19 cellular contexts compared by ENCODE assay signal in genomic region chr5:142820447-142820846, GRCh38. TPM values are rescaled to one million over a fixed set of nuclear protein-coding genes. Genes with fewer than 3 reads are reported as not detected.
DNase-seq lines count a peak whose midpoint lies in the region; ATAC-seq, FAIRE-seq and TF ChIP-seq lines count a peak whose summit lies in the region.
"Had no signal": no experiment of that assay in that cellular context is flagged by ENCODE, and none has a peak within 500 bp of the region (broad histone marks: within the 10 kb centered on the region; RNA-seq: fewer than 3 reads in every experiment).

No MANE protein-coding gene starts in this region.

- no TSS peak for BruUV-seq in PC-3 (replicated peaks; lab: Mats Ljungman, UMichigan)

- ATAC-seq in PC-3 (no peak), pancreas (no peak), HG03045 (IDR thresholded peaks at IDR 0.05; ENCODE audit: unreplicated experiment) (no peak)

- peak overlapping the region; percentile 65; the same call in 1 of the 2 replicates for H3K9ac ChIP-seq in PC-3 (ENCODE audit: low read length)
- H3K9ac ChIP-seq: BLaER1 had no signal

- 77% methylated on average over 5 of the region's 5 CpGs for WGBS in hepatocyte (ENCODE audit: low lambda C conversion rate, missing lambda C conversion rate)
- 96 to 97% methylated on average over 5 of the region's 5 CpGs for WGBS in pancreas, 2 donors

- H3K79me2 ChIP-seq in PC-3 (ENCODE audit: low read length) (peaks cover 59% of the 10 kb centered on the region), hepatocyte (peaks cover 33% of the 10 kb centered on the region)

- peak; percentile 5 for FAIRE-seq in pancreas (lab: Jason Lieb, UNC)

- TF ChIP-seq CTCF in PC-3 (conservative IDR thresholded peaks at IDR 0.05; ENCODE audit: low read depth, low read length) (no peak), hepatocyte (IDR thresholded peaks at IDR 0.05; ENCODE audit: poor library complexity) (no peak), pancreas (IDR thresholded peaks at IDR 0.05) (no peak), uterus (IDR thresholded peaks at IDR 0.05) (no peak)

- H3K36me3 ChIP-seq in PC-3 (ENCODE audit: low read depth, low read length): no peaks in the 10 kb centered on the region
- H3K36me3 ChIP-seq in hepatocyte (replicated peaks; ENCODE audit: insufficient read depth, low read depth): no peaks in the 10 kb centered on the region
- no peaks in the 10 kb centered on the region for H3K36me3 ChIP-seq in pancreas
- H3K36me3 ChIP-seq in uterus: no peaks in the 10 kb centered on the region
- H3K36me3 ChIP-seq: BLaER1, MG63, SJSA1 had no signal

- intact Hi-C loops in PC-3 (cut with micrococcal nuclease) (loop anchor here (5.0 kb wide), 1 partner anchor 48 kb away; the partner anchor contains the start of gene ARHGAP26), pancreas (cut with DNase I) (no loop called here), uterus (cut with DNase I; ENCODE audit: low total_unique reads) (no loop called here)

- CTCF ChIA-PET in PC-3 (lab: Charles Lee): no interaction called here

- H3K27me3 ChIP-seq in PC-3 (ENCODE audit: low read length): no peaks in the 10 kb centered on the region
- H3K27me3 ChIP-seq in hepatocyte: no peaks in the 10 kb centered on the region
- no peaks in the 10 kb centered on the region for H3K27me3 ChIP-seq in pancreas
- no peaks in the 10 kb centered on the region for H3K27me3 ChIP-seq in uterus
- H3K27me3 ChIP-seq: BLaER1, MG63, SJSA1 had no signal

- DNase-seq in NCI-H526 (lab: John Stamatoyannopoulos, UW) (peak; percentile 13 to 50), NCI-H526 treated with DMSO at 0.1 percent for 48 hours (lab: John Stamatoyannopoulos, UW) (no peak), PC-3 (no peak), hepatocyte (ENCODE audit: low spot score) (no peak), pancreas (no peak), uterus (no peak)
- no peak for DNase-seq in activated naive CD4-positive, alpha-beta T cell (lab: John Stamatoyannopoulos, UW)
- DNase-seq: H9, KG1, MG63, NCI-H1092 treated with DMSO at 0.1 percent for 48 hours, NCI-H1694 treated with DMSO at 0.1 percent for 48 hours, NCI-H446, NCI-H82, RPMI8226 had no signal

- no peaks in the 10 kb centered on the region for H4K20me1 ChIP-seq in PC-3 (ENCODE audit: low read length)
- H4K20me1 ChIP-seq in hepatocyte (ENCODE audit: insufficient read depth, poor library complexity, severe bottlenecking): no peaks in the 10 kb centered on the region

- H3F3A ChIP-seq in PC-3 (ENCODE audit: low read length, unreplicated experiment): peaks cover 8% of the 10 kb centered on the region

- H3K9me2 ChIP-seq in PC-3 (replicated peaks; ENCODE audit: low read length) (no peaks in the 10 kb centered on the region), hepatocyte (replicated peaks; ENCODE audit: insufficient read depth) (no peaks in the 10 kb centered on the region)

- POLR2A ChIA-PET in PC-3 (lab: Charles Lee; ENCODE audit: unreplicated experiment): no interaction called here

- no peak for TF ChIP-seq POLR2A in uterus (IDR thresholded peaks at IDR 0.05)

- no peak overlapping the region for H2AFZ ChIP-seq in PC-3 (ENCODE audit: low read length)
- H2AFZ ChIP-seq in hepatocyte: no peak overlapping the region

- H3K4me1 ChIP-seq in PC-3 (ENCODE audit: insufficient read depth, low read length) (peaks cover 93% of the 10 kb centered on the region), hepatocyte (ENCODE audit: insufficient read depth) (peaks cover 37% of the 10 kb centered on the region), pancreas (peaks cover 0 to 39% (median 6%) of the 10 kb centered on the region in 3 donors), uterus (peaks cover 4 to 8% of the 10 kb centered on the region in 2 donors)
- H3K4me1 ChIP-seq: BLaER1 had no signal

- no peaks in the 10 kb centered on the region for H3K9me3 ChIP-seq in PC-3 (ENCODE audit: low read length)
- no peaks in the 10 kb centered on the region for H3K9me3 ChIP-seq in hepatocyte (ENCODE audit: low read depth)
- H3K9me3 ChIP-seq in pancreas: no peaks in the 10 kb centered on the region
- no peaks in the 10 kb centered on the region for H3K9me3 ChIP-seq in uterus
- H3K9me3 ChIP-seq: BLaER1, MG63, SJSA1 had no signal

- H3K27ac ChIP-seq in PC-3 (ENCODE audit: low read length): peak overlapping the region; percentile 97
- H3K27ac ChIP-seq in hepatocyte: peak overlapping the region; percentile 86
- no peak overlapping the region for H3K27ac ChIP-seq in pancreas
- peak overlapping the region in 1 of 2 donors; percentile 21 for H3K27ac ChIP-seq in uterus
- H3K27ac ChIP-seq: 22Rv1, BLaER1, SJSA1 had no signal

- H3K4me3 ChIP-seq in PC-3 (ENCODE audit: low read length): no peak overlapping the region
- no peak overlapping the region for H3K4me3 ChIP-seq in hepatocyte
- H3K4me3 ChIP-seq in pancreas: no peak overlapping the region
- H3K4me3 ChIP-seq in uterus: no peak overlapping the region
- H3K4me3 ChIP-seq: BLaER1, MG63, SJSA1 had no signal

- peak overlapping the region; percentile 79 for H3K4me2 ChIP-seq in PC-3 (ENCODE audit: low read length)
- H3K4me2 ChIP-seq in hepatocyte: peak overlapping the region; percentile 39
- H3K4me2 ChIP-seq: BLaER1 had no signal

RNA-seq across cellular contexts. Expression of gene ARHGAP26, which starts 50.3 kb away (rescaled TPM):
- 6.2 and 11.7 TPM in 2 replicates for total RNA-seq in PC-3 (2014; rRNA removed)
- 16.5 and 20.0 TPM in 2 replicates for total RNA-seq in hepatocyte
- polyA plus RNA-seq in hepatocyte: 11.7 and 19.8 TPM in 2 replicates
- total RNA-seq in pancreas: 10 to 100 TPM in 5 of 6 donors, 1 to 10 TPM in 1; 6.0 to 28.1 (median 10.4) TPM
- 1 to 10 TPM; 3.0 to 4.4 TPM for polyA plus RNA-seq in pancreas
- total RNA-seq in uterus: 10 to 100 TPM; 12.4 to 49.5 (median 31.8) TPM

Comparison
In these comparisons a context has a peak if more than half of its experiments do, and no peak if none do; other contexts are left out.
1. DNase-seq: peak in NCI-H526 (2 of 2); none in NCI-H526 treated with DMSO at 0.1 percent for 48 hours (single experiment), PC-3 (single experiment), hepatocyte (single experiment), pancreas (0 of 6), uterus (0 of 2) and activated naive CD4-positive, alpha-beta T cell (0 of 4).
2. H3K27ac ChIP-seq: peak in PC-3 (single experiment) and hepatocyte (single experiment); none in pancreas (0 of 4).